In genomic region chr9:137129089-137129455, GRCh38 we compare ENCODE assay signal across 1 cellular context.
TF ChIP-seq lines count a peak whose summit lies in the region.

No MANE protein-coding gene starts in this region.

TF ChIP-seq in K562, 482 proteins besides CTCF, POLR2A, EP300 and RAD21:
- TF ChIP-seq KAT7 (CRISPR knock-in tag; IDR thresholded peaks at IDR 0.05; ENCODE audit: borderline replicate concordance) (peak; percentile 72; the same call in 1 of the 2 replicates), ZNF311 (CRISPR knock-in tag; IDR thresholded peaks at IDR 0.05) (no peak), CREB3L1 (IDR thresholded peaks at IDR 0.05; ENCODE audit: borderline replicate concordance, low read depth) (0 out of 2 replicates have a peak, but pooled peaks have one; percentile 2), ZFX (CRISPR knock-in tag; IDR thresholded peaks at IDR 0.05) (peak; percentile 23; the same call in 1 of the 2 replicates), GTF3C2 (IDR thresholded peaks at IDR 0.05; ENCODE audit: borderline replicate concordance, extremely low read depth, insufficient read length) (no peak), AFF4 (CRISPR knock-in tag; IDR thresholded peaks at IDR 0.05) (peak; percentile 67; the same call in 1 of the 2 replicates), SIX5 (IDR thresholded peaks at IDR 0.05; ENCODE audit: borderline replicate concordance in 1 of 2, insufficient read depth in 1 of 2, low read depth in 1 of 2, low read length in 2 of 2) (no peak), FOXK1 (CRISPR knock-in tag; IDR thresholded peaks at IDR 0.05; ENCODE audit: borderline replicate concordance) (0 out of 2 replicates have a peak, but pooled peaks have one; percentile 12), ZNF175 (CRISPR knock-in tag; IDR thresholded peaks at IDR 0.05; ENCODE audit: low read depth) (0 out of 2 replicates have a peak, but pooled peaks have one; percentile 13), FOXP4 (CRISPR knock-in tag; IDR thresholded peaks at IDR 0.05; ENCODE audit: borderline replicate concordance) (no peak), NKRF (IDR thresholded peaks at IDR 0.05; ENCODE audit: borderline replicate concordance) (no peak), CCAR2 (IDR thresholded peaks at IDR 0.05; ENCODE audit: low read depth, low read length) (no peak), PCBP2 (IDR thresholded peaks at IDR 0.05; ENCODE audit: low read depth, low read length, poor library complexity, severe bottlenecking) (no peak), MGA (IDR thresholded peaks at IDR 0.05) (peak; percentile 56; the same call in 1 of the 2 replicates), ZNF232 (CRISPR knock-in tag; IDR thresholded peaks at IDR 0.05) (0 out of 2 replicates have a peak, but pooled peaks have one; percentile 36), MYC (IDR thresholded peaks at IDR 0.05; ENCODE audit: low read depth, low read length) (no peak), MYC (CRISPR knock-in tag; IDR thresholded peaks at IDR 0.05; ENCODE audit: borderline replicate concordance, low read depth) (0 out of 2 replicates have a peak, but pooled peaks have one; percentile 13), ZNF740 (CRISPR knock-in tag; IDR thresholded peaks at IDR 0.05) (0 out of 2 replicates have a peak, but pooled peaks have one; percentile 1), ZNF740 (tag; IDR thresholded peaks at IDR 0.05) (no peak), E2F6 (IDR thresholded peaks at IDR 0.05; ENCODE audit: borderline replicate concordance in 1 of 2, extremely low read depth in 1 of 2, insufficient read depth in 1 of 2, insufficient read length in 1 of 2, low read depth in 1 of 2, low read length in 1 of 2, poor library complexity in 1 of 2, severe bottlenecking in 1 of 2) (peak in 1 of 2 experiments; percentile 45)
